Comparison of ENCODE assay signal across 3 cellular contexts in the genomic region with DNA sequence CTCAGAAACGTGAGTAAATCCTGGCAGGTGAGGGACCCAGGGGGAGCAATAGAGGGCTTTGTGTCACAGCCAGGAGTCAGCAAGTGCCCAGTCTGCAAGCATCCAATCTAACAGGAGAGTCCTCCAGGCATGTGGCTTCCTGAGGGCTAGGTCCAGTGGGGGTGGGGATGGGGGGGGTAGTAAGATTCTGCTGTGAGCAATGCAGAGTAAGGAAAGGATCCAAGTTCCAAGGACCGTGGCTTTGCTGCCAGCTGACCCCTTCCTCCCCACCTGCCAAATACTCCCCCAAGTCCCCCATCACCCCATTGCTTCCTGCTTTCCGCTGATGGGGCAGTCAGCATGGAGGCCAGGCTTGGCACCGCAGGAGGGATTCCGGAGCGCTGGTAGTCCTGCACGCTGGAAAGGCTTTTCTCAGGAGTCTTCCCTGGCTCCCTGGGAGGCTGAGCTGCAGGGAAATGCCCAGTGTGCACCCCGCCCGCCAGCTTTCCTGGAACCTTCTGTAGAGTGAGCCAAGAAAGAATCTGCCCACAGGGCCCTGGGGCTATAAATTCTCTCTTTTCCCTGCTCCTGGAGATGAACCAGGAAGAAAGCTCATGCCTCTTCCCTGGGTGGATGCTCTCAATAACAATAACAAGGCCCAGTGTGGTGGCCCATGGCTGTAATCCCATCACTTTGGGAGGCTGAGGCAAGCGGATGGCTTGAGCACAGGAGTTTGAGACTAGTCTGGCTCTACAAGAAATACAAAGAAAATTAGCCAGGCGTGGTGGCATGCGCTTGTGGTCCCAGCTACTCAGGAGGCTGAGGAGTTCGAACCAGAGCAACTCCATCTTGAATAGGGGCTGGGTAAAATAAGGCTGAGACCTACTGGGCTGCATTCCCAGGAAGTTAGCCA.
TF ChIP-seq lines count a peak whose summit lies in the region.

No MANE protein-coding gene starts in this region.

TF ChIP-seq in A549, 52 proteins besides CTCF, POLR2A, EP300 and RAD21 (continued from another document and continues in another):
- TF ChIP-seq, protein P1, sequence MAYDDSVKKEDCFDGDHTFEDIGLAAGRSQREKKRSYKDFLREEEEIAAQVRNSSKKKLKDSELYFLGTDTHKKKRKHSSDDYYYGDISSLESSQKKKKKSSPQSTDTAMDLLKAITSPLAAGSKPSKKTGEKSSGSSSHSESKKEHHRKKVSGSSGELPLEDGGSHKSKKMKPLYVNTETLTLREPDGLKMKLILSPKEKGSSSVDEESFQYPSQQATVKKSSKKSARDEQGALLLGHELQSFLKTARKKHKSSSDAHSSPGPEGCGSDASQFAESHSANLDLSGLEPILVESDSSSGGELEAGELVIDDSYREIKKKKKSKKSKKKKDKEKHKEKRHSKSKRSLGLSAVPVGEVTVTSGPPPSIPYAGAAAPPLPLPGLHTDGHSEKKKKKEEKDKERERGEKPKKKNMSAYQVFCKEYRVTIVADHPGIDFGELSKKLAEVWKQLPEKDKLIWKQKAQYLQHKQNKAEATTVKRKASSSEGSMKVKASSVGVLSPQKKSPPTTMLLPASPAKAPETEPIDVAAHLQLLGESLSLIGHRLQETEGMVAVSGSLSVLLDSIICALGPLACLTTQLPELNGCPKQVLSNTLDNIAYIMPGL (CRISPR knock-in tag; IDR thresholded peaks at IDR 0.05; ENCODE audit: borderline replicate concordance) = peak; percentile 83
- TF ChIP-seq RNF2 (IDR thresholded peaks at IDR 0.05; ENCODE audit: borderline replicate concordance, low read depth) (no peak), GATA3 (IDR thresholded peaks at IDR 0.05; ENCODE audit: borderline replicate concordance) (no peak), RARB (CRISPR knock-in tag; IDR thresholded peaks at IDR 0.05) (0 out of 2 replicates have a peak, but pooled peaks have one; percentile 51), FOSB (CRISPR knock-in tag; IDR thresholded peaks at IDR 0.05) (0 out of 2 replicates have a peak, but pooled peaks have one; percentile 71), EHF (CRISPR knock-in tag; IDR thresholded peaks at IDR 0.05) (peak; percentile 99), KDM1A (IDR thresholded peaks at IDR 0.05; ENCODE audit: low read depth) (no peak), TP53 (CRISPR knock-in tag; IDR thresholded peaks at IDR 0.05) (peak; percentile 96), EHMT2 (IDR thresholded peaks at IDR 0.05; ENCODE audit: low read depth) (no peak), PHF8 (IDR thresholded peaks at IDR 0.05; ENCODE audit: borderline replicate concordance, low read depth) (no peak), NR3C1 (IDR thresholded peaks at IDR 0.05) (no peak), ZSCAN20 (CRISPR knock-in tag; IDR thresholded peaks at IDR 0.05) (peak; percentile 98), NFE2L2 (conservative IDR thresholded peaks at IDR 0.05; ENCODE audit: low read length) (no peak), MAFK (IDR thresholded peaks at IDR 0.05; ENCODE audit: partially characterized antibody) (no peak), SMC3 (IDR thresholded peaks at IDR 0.05) (no peak), ZNF302 (CRISPR knock-in tag; IDR thresholded peaks at IDR 0.05) (peak; percentile 96), CHD2 (IDR thresholded peaks at IDR 0.05; ENCODE audit: low read length, partially characterized antibody) (no peak), FOSL2 (IDR thresholded peaks at IDR 0.05) (no peak), FOSL2 (CRISPR knock-in tag; IDR thresholded peaks at IDR 0.05) (no peak)
- TF ChIP-seq, protein P2, sequence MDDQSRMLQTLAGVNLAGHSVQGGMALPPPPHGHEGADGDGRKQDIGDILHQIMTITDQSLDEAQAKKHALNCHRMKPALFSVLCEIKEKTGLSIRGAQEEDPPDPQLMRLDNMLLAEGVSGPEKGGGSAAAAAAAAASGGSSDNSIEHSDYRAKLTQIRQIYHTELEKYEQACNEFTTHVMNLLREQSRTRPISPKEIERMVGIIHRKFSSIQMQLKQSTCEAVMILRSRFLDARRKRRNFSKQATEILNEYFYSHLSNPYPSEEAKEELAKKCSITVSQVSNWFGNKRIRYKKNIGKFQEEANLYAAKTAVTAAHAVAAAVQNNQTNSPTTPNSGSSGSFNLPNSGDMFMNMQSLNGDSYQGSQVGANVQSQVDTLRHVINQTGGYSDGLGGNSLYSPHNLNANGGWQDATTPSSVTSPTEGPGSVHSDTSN (IDR thresholded peaks at IDR 0.05) = no peak
- TF ChIP-seq, protein P3, sequence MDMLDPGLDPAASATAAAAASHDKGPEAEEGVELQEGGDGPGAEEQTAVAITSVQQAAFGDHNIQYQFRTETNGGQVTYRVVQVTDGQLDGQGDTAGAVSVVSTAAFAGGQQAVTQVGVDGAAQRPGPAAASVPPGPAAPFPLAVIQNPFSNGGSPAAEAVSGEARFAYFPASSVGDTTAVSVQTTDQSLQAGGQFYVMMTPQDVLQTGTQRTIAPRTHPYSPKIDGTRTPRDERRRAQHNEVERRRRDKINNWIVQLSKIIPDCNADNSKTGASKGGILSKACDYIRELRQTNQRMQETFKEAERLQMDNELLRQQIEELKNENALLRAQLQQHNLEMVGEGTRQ (IDR thresholded peaks at IDR 0.05) = no peak
- TF ChIP-seq, protein P4, sequence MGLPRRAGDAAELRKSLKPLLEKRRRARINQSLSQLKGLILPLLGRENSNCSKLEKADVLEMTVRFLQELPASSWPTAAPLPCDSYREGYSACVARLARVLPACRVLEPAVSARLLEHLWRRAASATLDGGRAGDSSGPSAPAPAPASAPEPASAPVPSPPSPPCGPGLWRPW (IDR thresholded peaks at IDR 0.05) = no peak

TF ChIP-seq in GM23338, 12 proteins besides CTCF, POLR2A, EP300 and RAD21 (continued from another document):
- TF ChIP-seq, protein P5, sequence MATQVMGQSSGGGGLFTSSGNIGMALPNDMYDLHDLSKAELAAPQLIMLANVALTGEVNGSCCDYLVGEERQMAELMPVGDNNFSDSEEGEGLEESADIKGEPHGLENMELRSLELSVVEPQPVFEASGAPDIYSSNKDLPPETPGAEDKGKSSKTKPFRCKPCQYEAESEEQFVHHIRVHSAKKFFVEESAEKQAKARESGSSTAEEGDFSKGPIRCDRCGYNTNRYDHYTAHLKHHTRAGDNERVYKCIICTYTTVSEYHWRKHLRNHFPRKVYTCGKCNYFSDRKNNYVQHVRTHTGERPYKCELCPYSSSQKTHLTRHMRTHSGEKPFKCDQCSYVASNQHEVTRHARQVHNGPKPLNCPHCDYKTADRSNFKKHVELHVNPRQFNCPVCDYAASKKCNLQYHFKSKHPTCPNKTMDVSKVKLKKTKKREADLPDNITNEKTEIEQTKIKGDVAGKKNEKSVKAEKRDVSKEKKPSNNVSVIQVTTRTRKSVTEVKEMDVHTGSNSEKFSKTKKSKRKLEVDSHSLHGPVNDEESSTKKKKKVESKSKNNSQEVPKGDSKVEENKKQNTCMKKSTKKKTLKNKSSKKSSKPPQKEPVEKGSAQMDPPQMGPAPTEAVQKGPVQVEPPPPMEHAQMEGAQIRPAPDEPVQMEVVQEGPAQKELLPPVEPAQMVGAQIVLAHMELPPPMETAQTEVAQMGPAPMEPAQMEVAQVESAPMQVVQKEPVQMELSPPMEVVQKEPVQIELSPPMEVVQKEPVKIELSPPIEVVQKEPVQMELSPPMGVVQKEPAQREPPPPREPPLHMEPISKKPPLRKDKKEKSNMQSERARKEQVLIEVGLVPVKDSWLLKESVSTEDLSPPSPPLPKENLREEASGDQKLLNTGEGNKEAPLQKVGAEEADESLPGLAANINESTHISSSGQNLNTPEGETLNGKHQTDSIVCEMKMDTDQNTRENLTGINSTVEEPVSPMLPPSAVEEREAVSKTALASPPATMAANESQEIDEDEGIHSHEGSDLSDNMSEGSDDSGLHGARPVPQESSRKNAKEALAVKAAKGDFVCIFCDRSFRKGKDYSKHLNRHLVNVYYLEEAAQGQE (IDR thresholded peaks at IDR 0.05; ENCODE audit: unreplicated experiment) = no peak
- no peak for TF ChIP-seq CREB1 (CRISPR knock-in tag; IDR thresholded peaks at IDR 0.05; ENCODE audit: low read depth)
TF ChIP-seq in GM23338: peak in this region for 0.

TF ChIP-seq in GM12878, 131 proteins besides CTCF, POLR2A, EP300 and RAD21 (continued from another document):
- TF ChIP-seq, protein P6, sequence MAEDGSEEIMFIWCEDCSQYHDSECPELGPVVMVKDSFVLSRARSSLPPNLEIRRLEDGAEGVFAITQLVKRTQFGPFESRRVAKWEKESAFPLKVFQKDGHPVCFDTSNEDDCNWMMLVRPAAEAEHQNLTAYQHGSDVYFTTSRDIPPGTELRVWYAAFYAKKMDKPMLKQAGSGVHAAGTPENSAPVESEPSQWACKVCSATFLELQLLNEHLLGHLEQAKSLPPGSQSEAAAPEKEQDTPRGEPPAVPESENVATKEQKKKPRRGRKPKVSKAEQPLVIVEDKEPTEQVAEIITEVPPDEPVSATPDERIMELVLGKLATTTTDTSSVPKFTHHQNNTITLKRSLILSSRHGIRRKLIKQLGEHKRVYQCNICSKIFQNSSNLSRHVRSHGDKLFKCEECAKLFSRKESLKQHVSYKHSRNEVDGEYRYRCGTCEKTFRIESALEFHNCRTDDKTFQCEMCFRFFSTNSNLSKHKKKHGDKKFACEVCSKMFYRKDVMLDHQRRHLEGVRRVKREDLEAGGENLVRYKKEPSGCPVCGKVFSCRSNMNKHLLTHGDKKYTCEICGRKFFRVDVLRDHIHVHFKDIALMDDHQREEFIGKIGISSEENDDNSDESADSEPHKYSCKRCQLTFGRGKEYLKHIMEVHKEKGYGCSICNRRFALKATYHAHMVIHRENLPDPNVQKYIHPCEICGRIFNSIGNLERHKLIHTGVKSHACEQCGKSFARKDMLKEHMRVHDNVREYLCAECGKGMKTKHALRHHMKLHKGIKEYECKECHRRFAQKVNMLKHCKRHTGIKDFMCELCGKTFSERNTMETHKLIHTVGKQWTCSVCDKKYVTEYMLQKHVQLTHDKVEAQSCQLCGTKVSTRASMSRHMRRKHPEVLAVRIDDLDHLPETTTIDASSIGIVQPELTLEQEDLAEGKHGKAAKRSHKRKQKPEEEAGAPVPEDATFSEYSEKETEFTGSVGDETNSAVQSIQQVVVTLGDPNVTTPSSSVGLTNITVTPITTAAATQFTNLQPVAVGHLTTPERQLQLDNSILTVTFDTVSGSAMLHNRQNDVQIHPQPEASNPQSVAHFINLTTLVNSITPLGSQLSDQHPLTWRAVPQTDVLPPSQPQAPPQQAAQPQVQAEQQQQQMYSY (CRISPR knock-in tag; IDR thresholded peaks at IDR 0.05) = no peak
- TF ChIP-seq BACH1 (IDR thresholded peaks at IDR 0.05; ENCODE audit: borderline replicate concordance) (no peak), CBX5 (IDR thresholded peaks at IDR 0.05; ENCODE audit: low read depth) (no peak), JUND (IDR thresholded peaks at IDR 0.05; ENCODE audit: low read depth, low read length) (no peak), RB1 (IDR thresholded peaks at IDR 0.05; ENCODE audit: borderline replicate concordance) (no peak)
- TF ChIP-seq, protein P7, sequence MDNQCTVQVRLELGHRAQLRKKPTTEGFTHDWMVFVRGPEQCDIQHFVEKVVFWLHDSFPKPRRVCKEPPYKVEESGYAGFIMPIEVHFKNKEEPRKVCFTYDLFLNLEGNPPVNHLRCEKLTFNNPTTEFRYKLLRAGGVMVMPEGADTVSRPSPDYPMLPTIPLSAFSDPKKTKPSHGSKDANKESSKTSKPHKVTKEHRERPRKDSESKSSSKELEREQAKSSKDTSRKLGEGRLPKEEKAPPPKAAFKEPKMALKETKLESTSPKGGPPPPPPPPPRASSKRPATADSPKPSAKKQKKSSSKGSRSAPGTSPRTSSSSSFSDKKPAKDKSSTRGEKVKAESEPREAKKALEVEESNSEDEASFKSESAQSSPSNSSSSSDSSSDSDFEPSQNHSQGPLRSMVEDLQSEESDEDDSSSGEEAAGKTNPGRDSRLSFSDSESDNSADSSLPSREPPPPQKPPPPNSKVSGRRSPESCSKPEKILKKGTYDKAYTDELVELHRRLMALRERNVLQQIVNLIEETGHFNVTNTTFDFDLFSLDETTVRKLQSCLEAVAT (IDR thresholded peaks at IDR 0.05) = no peak
- TF ChIP-seq, protein P8, sequence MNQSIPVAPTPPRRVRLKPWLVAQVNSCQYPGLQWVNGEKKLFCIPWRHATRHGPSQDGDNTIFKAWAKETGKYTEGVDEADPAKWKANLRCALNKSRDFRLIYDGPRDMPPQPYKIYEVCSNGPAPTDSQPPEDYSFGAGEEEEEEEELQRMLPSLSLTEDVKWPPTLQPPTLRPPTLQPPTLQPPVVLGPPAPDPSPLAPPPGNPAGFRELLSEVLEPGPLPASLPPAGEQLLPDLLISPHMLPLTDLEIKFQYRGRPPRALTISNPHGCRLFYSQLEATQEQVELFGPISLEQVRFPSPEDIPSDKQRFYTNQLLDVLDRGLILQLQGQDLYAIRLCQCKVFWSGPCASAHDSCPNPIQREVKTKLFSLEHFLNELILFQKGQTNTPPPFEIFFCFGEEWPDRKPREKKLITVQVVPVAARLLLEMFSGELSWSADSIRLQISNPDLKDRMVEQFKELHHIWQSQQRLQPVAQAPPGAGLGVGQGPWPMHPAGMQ (IDR thresholded peaks at IDR 0.05; ENCODE audit: borderline replicate concordance) = no peak
- TF ChIP-seq, protein P9, sequence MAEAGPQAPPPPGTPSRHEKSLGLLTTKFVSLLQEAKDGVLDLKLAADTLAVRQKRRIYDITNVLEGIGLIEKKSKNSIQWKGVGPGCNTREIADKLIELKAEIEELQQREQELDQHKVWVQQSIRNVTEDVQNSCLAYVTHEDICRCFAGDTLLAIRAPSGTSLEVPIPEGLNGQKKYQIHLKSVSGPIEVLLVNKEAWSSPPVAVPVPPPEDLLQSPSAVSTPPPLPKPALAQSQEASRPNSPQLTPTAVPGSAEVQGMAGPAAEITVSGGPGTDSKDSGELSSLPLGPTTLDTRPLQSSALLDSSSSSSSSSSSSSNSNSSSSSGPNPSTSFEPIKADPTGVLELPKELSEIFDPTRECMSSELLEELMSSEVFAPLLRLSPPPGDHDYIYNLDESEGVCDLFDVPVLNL (IDR thresholded peaks at IDR 0.05; ENCODE audit: low read depth, low read length) = no peak
- TF ChIP-seq, protein P10, sequence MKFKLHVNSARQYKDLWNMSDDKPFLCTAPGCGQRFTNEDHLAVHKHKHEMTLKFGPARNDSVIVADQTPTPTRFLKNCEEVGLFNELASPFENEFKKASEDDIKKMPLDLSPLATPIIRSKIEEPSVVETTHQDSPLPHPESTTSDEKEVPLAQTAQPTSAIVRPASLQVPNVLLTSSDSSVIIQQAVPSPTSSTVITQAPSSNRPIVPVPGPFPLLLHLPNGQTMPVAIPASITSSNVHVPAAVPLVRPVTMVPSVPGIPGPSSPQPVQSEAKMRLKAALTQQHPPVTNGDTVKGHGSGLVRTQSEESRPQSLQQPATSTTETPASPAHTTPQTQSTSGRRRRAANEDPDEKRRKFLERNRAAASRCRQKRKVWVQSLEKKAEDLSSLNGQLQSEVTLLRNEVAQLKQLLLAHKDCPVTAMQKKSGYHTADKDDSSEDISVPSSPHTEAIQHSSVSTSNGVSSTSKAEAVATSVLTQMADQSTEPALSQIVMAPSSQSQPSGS (IDR thresholded peaks at IDR 0.05; ENCODE audit: low read length) = no peak
